Comparison of ENCODE assay signal across 9 cellular contexts in genomic region chr6:87656857-87657256, GRCh38. TPM values are rescaled to one million over a fixed set of nuclear protein-coding genes. Genes with fewer than 3 reads are reported as not detected.
A peak's percentile ranks its signal among the peaks of the same experiment; 100 is the strongest.
DNase-seq lines count a peak whose midpoint lies in the region; ATAC-seq and TF ChIP-seq lines count a peak whose summit lies in the region.
"Had no signal": no experiment of that assay in that cellular context is flagged by ENCODE, and none has a peak within 500 bp of the region (broad histone marks: within the 10 kb centered on the region; RNA-seq: fewer than 3 reads in every experiment).

No MANE protein-coding gene starts in this region.

- CTCF ChIA-PET in CD8-positive, alpha-beta memory T cell (lab: Charles Lee) = interaction anchor here (1.1 kb wide), 1 partner anchor 17 kb away, joined by 3 read pairs; no protein-coding TSS in a partner anchor

- H3K27me3 Mint-ChIP-seq in CD8-positive, alpha-beta memory T cell = no peaks in the 10 kb centered on the region
- H3K27me3 Mint-ChIP-seq in T-helper 17 cell = no peaks in the 10 kb centered on the region

- no peaks in the 10 kb centered on the region for H3K9me3 Mint-ChIP-seq in CD8-positive, alpha-beta memory T cell

- DNase-seq in CD8-positive, alpha-beta memory T cell = peak in 1 of 5 donors; percentile 11
- DNase-seq in T-helper 17 cell (no peak), D341Med (ENCODE audit: low spot score) (no peak), NCI-H2171 treated with DMSO at 0.1 percent for 48 hours (lab: John Stamatoyannopoulos, UW) (no peak), SHP77 (lab: John Stamatoyannopoulos, UW) (no peak), brain microvascular endothelial cell (no peak)

- no peaks in the 10 kb centered on the region for H3K9me3 ChIP-seq in CD8-positive, alpha-beta memory T cell (ENCODE audit: low read length)
- no peaks in the 10 kb centered on the region for H3K9me3 ChIP-seq in T-helper 17 cell (ENCODE audit: control insufficient read depth, low read length, poor library complexity, severe bottlenecking)
- H3K9me3 ChIP-seq: vagina had no signal

- peaks cover 10% of the 10 kb centered on the region for H3K4me1 ChIP-seq in CD8-positive, alpha-beta memory T cell (ENCODE audit: insufficient read depth, low read length)

- in situ Hi-C loops in brain microvascular endothelial cell (cut with HindIII; ENCODE audit: low pct_ligation_motif_present, low sequenced_read_pairs) = no loop called here

- peak overlapping the region in 5 of 8 donors; percentile 7 to 60 (median 11) for H3K27ac Mint-ChIP-seq in CD8-positive, alpha-beta memory T cell
- peak overlapping the region; percentile 49 for H3K27ac Mint-ChIP-seq in T-helper 17 cell

- ATAC-seq in GM19372 (IDR thresholded peaks at IDR 0.05; ENCODE audit: low read depth, unreplicated experiment) = peak; percentile 55
- peak; percentile 84 for ATAC-seq in HG03066 (IDR thresholded peaks at IDR 0.05; ENCODE audit: low read depth, unreplicated experiment)
- peak; percentile 42 for ATAC-seq in T-helper 17 cell

- no peaks in the 10 kb centered on the region for H3K27me3 ChIP-seq in CD8-positive, alpha-beta memory T cell (ENCODE audit: insufficient read depth, low read length, poor library complexity, severe bottlenecking)
- no peaks in the 10 kb centered on the region for H3K27me3 ChIP-seq in brain microvascular endothelial cell (replicated peaks)
- H3K27me3 ChIP-seq: vagina had no signal

- no peaks in the 10 kb centered on the region for H3K36me3 ChIP-seq in CD8-positive, alpha-beta memory T cell (ENCODE audit: insufficient read depth, low read length)
- H3K36me3 ChIP-seq in brain microvascular endothelial cell (replicated peaks) = no peaks in the 10 kb centered on the region

- H3K36me3 Mint-ChIP-seq in CD8-positive, alpha-beta memory T cell = peaks cover 12 to 68% (median 24%) of the 10 kb centered on the region in 3 donors
- H3K36me3 Mint-ChIP-seq in T-helper 17 cell (ENCODE audit: low read depth) = peaks cover 3% of the 10 kb centered on the region

- H3K4me3 Mint-ChIP-seq in CD8-positive, alpha-beta memory T cell = no peak overlapping the region
- H3K4me3 Mint-ChIP-seq in T-helper 17 cell = peak overlapping the region; percentile 19

- POLR2A ChIA-PET in CD8-positive, alpha-beta memory T cell (lab: Charles Lee) = interaction anchor here (0.7 kb wide), 1 partner anchor 62 kb away, joined by 3 read pairs; no protein-coding TSS in a partner anchor

- no peak overlapping the region for H3K27ac ChIP-seq in CD8-positive, alpha-beta memory T cell (ENCODE audit: low read depth, low read length)
- H3K27ac ChIP-seq in brain microvascular endothelial cell = no peak overlapping the region
- H3K27ac ChIP-seq: vagina had no signal

- H3K4me1 Mint-ChIP-seq in CD8-positive, alpha-beta memory T cell = peaks cover 20 to 39% (median 22%) of the 10 kb centered on the region in 3 donors
- H3K4me1 Mint-ChIP-seq in T-helper 17 cell = peaks cover 26% of the 10 kb centered on the region

- TF ChIP-seq CTCF in brain microvascular endothelial cell (IDR thresholded peaks at IDR 0.05; ENCODE audit: low read depth, low read length, missing control alignments) = no peak

- no peak overlapping the region for H3K4me3 ChIP-seq in CD8-positive, alpha-beta memory T cell (ENCODE audit: low read length)
- no peak overlapping the region for H3K4me3 ChIP-seq in brain microvascular endothelial cell (ENCODE audit: low read depth, low read length)
- H3K4me3 ChIP-seq: vagina had no signal

RNA-seq across cellular contexts. Expression of gene AKIRIN2, which starts 45.2 kb away (rescaled TPM):
- total RNA-seq in CD8-positive, alpha-beta memory T cell = 10 to 100 TPM; 47.3 to 49.3 TPM
- polyA plus RNA-seq in CD8-positive, alpha-beta memory T cell = 55.6 TPM
- 100 to 1,000 TPM; 114 to 128 TPM for total RNA-seq in T-helper 17 cell
